ENCODE assay signal across 34 cellular contexts in genomic region chr11:96954587-96954986, GRCh38.
"Had no signal": no experiment of that assay in that cellular context is flagged by ENCODE, and none has a peak within 500 bp of the region (broad histone marks: within the 10 kb centered on the region; RNA-seq: fewer than 3 reads in every experiment).

No MANE protein-coding gene starts in this region.

- H3K27ac ChIP-seq: adrenal gland, ascending aorta, body of pancreas, brain microvascular endothelial cell, breast epithelium, cardiac muscle cell had no signal

- H3K36me3 ChIP-seq: adrenal gland, ascending aorta, brain microvascular endothelial cell, breast epithelium, cardiac muscle cell had no signal

- H3K9me3 ChIP-seq: adrenal gland, ascending aorta, body of pancreas, breast epithelium had no signal

- DNase-seq: activated effector memory CD4-positive, alpha-beta T cell treated with anti-CD3 and anti-CD28 coated beads, Interleukin-2, amount 50 U/mL, for 16 hours; activated effector memory CD4-positive, alpha-beta T cell treated with Interleukin-2 at 50 U/mL for 16 hours; activated gamma-delta T cell; activated gamma-delta T cell treated with Interleukin-2 at 50 U/mL for 16 hours; activated naive CD4-positive, alpha-beta T cell; activated naive CD4-positive, alpha-beta T cell treated with anti-CD3 and anti-CD28 coated beads for 36 hours; activated naive CD4-positive, alpha-beta T cell treated with anti-CD3 and anti-CD28 coated beads, Interleukin-2, amount 10 ng/mL, durations not matched to agents 7 days and 5 days; activated naive CD4-positive, alpha-beta T cell treated with anti-CD3 and anti-CD28 coated beads, Interleukin-2, amount 50 U/mL, for 16 hours; activated naive CD4-positive, alpha-beta T cell treated with Interleukin-2 at 50 U/mL for 16 hours; activated naive CD8-positive, alpha-beta T cell treated with anti-CD3 and anti-CD28 coated beads for 36 hours; activated naive CD8-positive, alpha-beta T cell treated with anti-CD3 and anti-CD28 coated beads, Interleukin-2, amount 10 ng/mL, durations not matched to agents 7 days and 5 days; activated naive CD8-positive, alpha-beta T cell treated with anti-CD3 and anti-CD28 coated beads, Interleukin-2, amount 50 U/mL, for 24 hours; activated T-cell treated with anti-CD3 and anti-CD28 coated beads, Interleukin-2, amount 50 U/mL, for 1 hour; activated T-cell treated with anti-CD3 and anti-CD28 coated beads, Interleukin-2, amount 50 U/mL, for 24 hours; activated T-cell treated with anti-CD3 and anti-CD28 coated beads, Interleukin-2, amount 50 U/mL, for 4 hours; activated T-cell treated with anti-CD3 and anti-CD28 coated beads, Interleukin-2, amount 50 U/mL, for 48 hours; activated T-cell treated with anti-CD3 and anti-CD28 coated beads, Interleukin-2, amount 50 U/mL, for 72 hours; adrenal gland; amniotic stem cell; amygdala; anterior cingulate cortex; aorta; body of pancreas; brain microvascular endothelial cell; caudate nucleus; central memory CD4-positive, alpha-beta T cell; cerebellar nuclear complex had no signal

- H3K4me1 ChIP-seq: ascending aorta, body of pancreas, breast epithelium had no signal

- H3K4me3 ChIP-seq: adrenal gland, ascending aorta, body of pancreas, breast epithelium, cardiac muscle cell had no signal

- ATAC-seq: activated naive CD4-positive, alpha-beta T cell treated with anti-CD3 and anti-CD28 coated beads, Interleukin-2, amount 50 U/mL, for 72 hours; activated naive CD8-positive, alpha-beta T cell treated with anti-CD3 and anti-CD28 coated beads, Interleukin-2, amount 50 U/mL, for 24 hours; activated T-cell treated with anti-CD3 and anti-CD28 coated beads, Interleukin-2, amount 50 U/mL, for 4 hours; activated T-cell treated with anti-CD3 and anti-CD28 coated beads, Interleukin-2, amount 50 U/mL, for 72 hours; activated T-helper 17 cell treated with anti-CD3 and anti-CD28 coated beads, Interleukin-2, amount 50 U/mL, for 72 hours; body of pancreas had no signal

- H3K27me3 ChIP-seq: adrenal gland, ascending aorta, body of pancreas, brain microvascular endothelial cell, breast epithelium, cardiac muscle cell had no signal

- FAIRE-seq: astrocyte, bronchial epithelial cell had no signal
